ENCODE assay signal across 10 cellular contexts in the genomic region with DNA sequence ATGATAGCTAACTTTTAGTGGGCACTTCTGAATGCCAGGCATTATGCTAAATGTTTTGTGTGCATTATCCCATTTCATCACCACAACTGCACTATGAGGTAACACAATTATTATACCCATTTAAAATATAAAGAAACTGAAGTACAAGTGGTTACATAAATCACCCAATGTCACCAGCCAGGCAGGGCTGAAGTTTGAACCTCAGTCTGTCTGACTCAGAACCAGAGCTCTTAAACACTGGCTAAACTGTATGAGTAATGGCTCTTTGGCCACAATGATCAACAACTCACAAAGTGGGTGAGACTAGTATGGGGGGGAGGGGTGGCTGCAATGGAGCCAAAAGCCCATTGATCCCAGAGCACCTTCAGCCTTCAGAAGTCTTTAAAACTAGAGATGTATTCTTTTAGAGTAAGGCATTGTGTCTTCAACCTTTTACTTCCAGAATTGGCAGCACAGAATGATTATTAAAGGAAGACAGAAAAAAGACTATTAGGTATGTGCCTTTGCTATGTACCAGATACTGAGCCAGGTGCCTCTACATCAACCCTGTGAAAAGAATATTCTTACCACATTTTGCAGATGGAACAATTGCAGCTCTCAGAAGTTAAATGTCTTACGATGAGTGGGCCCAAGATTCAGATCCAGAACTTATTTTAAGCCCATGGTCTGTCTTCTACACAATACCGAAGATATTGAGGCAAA.
DNase-seq lines count a peak whose midpoint lies in the region; ATAC-seq, FAIRE-seq and TF ChIP-seq lines count a peak whose summit lies in the region.
"Had no signal": no experiment of that assay in that cellular context is flagged by ENCODE, and none has a peak within 500 bp of the region (broad histone marks: within the 10 kb centered on the region; RNA-seq: fewer than 3 reads in every experiment).

No MANE protein-coding gene starts in this region.

- no TSS peak for BruUV-seq in GM12878 (replicated peaks; lab: Mats Ljungman, UMichigan)

- intact Hi-C loops in GM12878 (cut with micrococcal nuclease; ENCODE audit: unreplicated experiment): no loop called here

- no peak for TF ChIP-seq RAD21 in GM12878 (IDR thresholded peaks at IDR 0.05; ENCODE audit: insufficient read depth, low read depth, low read length)

- POLR2A ChIA-PET in GM12878 (lab: Charles Lee): no interaction called here

- ATAC-seq in GM12878 (no peak), HG02763 (IDR thresholded peaks at IDR 0.05; ENCODE audit: unreplicated experiment) (no peak), GM21360 (IDR thresholded peaks at IDR 0.05; ENCODE audit: unreplicated experiment) (no peak)

- SMC1A ChIA-PET in GM12878 (lab: Charles Lee; ENCODE audit: uncharacterized antibody, unreplicated experiment): interaction anchor here (1.6 kb wide), 1 partner anchor 9 kb away, joined by 4 read pairs; no protein-coding TSS in a partner anchor

- H3K9ac ChIP-seq in GM12878 (ENCODE audit: control insufficient read depth, insufficient read depth, low read length): no peak overlapping the region

- H3K27ac ChIP-seq in GM12878 (ENCODE audit: control insufficient read depth, insufficient read depth): no peak overlapping the region
- H3K27ac ChIP-seq: WERI-Rb-1 had no signal

- in situ Hi-C loops in GM12878 (cut with MboI): no loop called here

- no peak overlapping the region for H2AFZ ChIP-seq in GM12878 (ENCODE audit: control insufficient read depth, low read depth, low read length)

- peak; percentile 2 for DNase-seq in GM12864 (ENCODE audit: low read depth)
- peak; percentile 81 for DNase-seq in LoVo (ENCODE audit: low spot score)
- DNase-seq in GM12878 (ENCODE audit: low read depth, low spot score): no peak
- peak; percentile 38 for DNase-seq in mucosa of gallbladder (ENCODE audit: low spot score)
- no peak for DNase-seq in NCI-H2107 (lab: John Stamatoyannopoulos, UW)
- no peak for DNase-seq in NCI-H2227 treated with DMSO at 0.1 percent for 48 hours (lab: John Stamatoyannopoulos, UW)
- DNase-seq: NCI-H524 treated with DMSO at 0.1 percent for 48 hours, WERI-Rb-1 had no signal

- H3K36me3 ChIP-seq in GM12878 (ENCODE audit: control insufficient read depth in 2 of 2, insufficient read depth in 2 of 2, low read length in 1 of 2): no peaks in the 10 kb centered on the region
- H3K36me3 ChIP-seq: WERI-Rb-1 had no signal

- 50% methylated on average over 2 of the region's 2 CpGs for WGBS in GM12878 (ENCODE audit: insufficient coverage, insufficient replicate concordance, low lambda C conversion rate, missing lambda C conversion rate)

- H3K27me3 ChIP-seq in GM12878 (replicated peaks in 1 of 2; ENCODE audit: control insufficient read depth in 2 of 2, insufficient read depth in 2 of 2, low read length in 1 of 2): no peaks in the 10 kb centered on the region; a peak in 1 of 4 replicates

- TF ChIP-seq CTCF in GM12864 (IDR thresholded peaks at IDR 0.05; ENCODE audit: low read depth, low read length, missing control alignments) (no peak), GM12878 (IDR thresholded peaks at IDR 0.05 in 2 of 3, conservative IDR thresholded peaks at IDR 0.05 in 1 of 3; ENCODE audit: control insufficient read depth in 2 of 3, extremely low read depth in 1 of 3, insufficient read depth in 1 of 3, low read depth in 3 of 3, low read length in 3 of 3) (no peak)

- no peak for TF ChIP-seq POLR2A in GM12878 (IDR thresholded peaks at IDR 0.05; ENCODE audit: low read depth, low read length)

- H3K4me3 ChIP-seq in GM12864 (ENCODE audit: low read depth, low read length): no peak overlapping the region
- no peak overlapping the region for H3K4me3 ChIP-seq in GM12878

- H3K4me2 ChIP-seq in GM12878 (ENCODE audit: control insufficient read depth, insufficient read depth): no peak overlapping the region

- no peaks in the 10 kb centered on the region for H3K79me2 ChIP-seq in GM12878 (ENCODE audit: control insufficient read depth, insufficient read depth, low read length)

- FAIRE-seq in GM12878 (lab: Jason Lieb, UNC): no peak

- CTCF ChIA-PET in GM12878 (lab: Yijun Ruan, JAX): no interaction called here

- RAD21 ChIA-PET in GM12878 (lab: Charles Lee; ENCODE audit: unreplicated experiment): no interaction called here

- H4K20me1 ChIP-seq in GM12878 (ENCODE audit: control insufficient read depth, insufficient read depth): no peaks in the 10 kb centered on the region

- no peaks in the 10 kb centered on the region for H3K4me1 ChIP-seq in GM12878 (ENCODE audit: control insufficient read depth, insufficient read depth, low read length)

- TF ChIP-seq EP300 in GM12878 (IDR thresholded peaks at IDR 0.05; ENCODE audit: borderline replicate concordance in 1 of 2, control insufficient read depth in 1 of 2, low read depth in 2 of 2, low read length in 2 of 2): no peak

- no peaks in the 10 kb centered on the region; the same call in 2 of the 3 replicates for H3K9me3 ChIP-seq in GM12878 (replicated peaks; ENCODE audit: control insufficient read depth, insufficient read depth, low read length)

TF ChIP-seq in GM12878, 131 proteins besides CTCF, POLR2A, EP300 and RAD21 (continues in another document):
- no peak for TF ChIP-seq CBX3 (IDR thresholded peaks at IDR 0.05; ENCODE audit: borderline replicate concordance, low read depth)
- no peak for TF ChIP-seq ZBED1 (IDR thresholded peaks at IDR 0.05; ENCODE audit: borderline replicate concordance)
- TF ChIP-seq, protein P1, sequence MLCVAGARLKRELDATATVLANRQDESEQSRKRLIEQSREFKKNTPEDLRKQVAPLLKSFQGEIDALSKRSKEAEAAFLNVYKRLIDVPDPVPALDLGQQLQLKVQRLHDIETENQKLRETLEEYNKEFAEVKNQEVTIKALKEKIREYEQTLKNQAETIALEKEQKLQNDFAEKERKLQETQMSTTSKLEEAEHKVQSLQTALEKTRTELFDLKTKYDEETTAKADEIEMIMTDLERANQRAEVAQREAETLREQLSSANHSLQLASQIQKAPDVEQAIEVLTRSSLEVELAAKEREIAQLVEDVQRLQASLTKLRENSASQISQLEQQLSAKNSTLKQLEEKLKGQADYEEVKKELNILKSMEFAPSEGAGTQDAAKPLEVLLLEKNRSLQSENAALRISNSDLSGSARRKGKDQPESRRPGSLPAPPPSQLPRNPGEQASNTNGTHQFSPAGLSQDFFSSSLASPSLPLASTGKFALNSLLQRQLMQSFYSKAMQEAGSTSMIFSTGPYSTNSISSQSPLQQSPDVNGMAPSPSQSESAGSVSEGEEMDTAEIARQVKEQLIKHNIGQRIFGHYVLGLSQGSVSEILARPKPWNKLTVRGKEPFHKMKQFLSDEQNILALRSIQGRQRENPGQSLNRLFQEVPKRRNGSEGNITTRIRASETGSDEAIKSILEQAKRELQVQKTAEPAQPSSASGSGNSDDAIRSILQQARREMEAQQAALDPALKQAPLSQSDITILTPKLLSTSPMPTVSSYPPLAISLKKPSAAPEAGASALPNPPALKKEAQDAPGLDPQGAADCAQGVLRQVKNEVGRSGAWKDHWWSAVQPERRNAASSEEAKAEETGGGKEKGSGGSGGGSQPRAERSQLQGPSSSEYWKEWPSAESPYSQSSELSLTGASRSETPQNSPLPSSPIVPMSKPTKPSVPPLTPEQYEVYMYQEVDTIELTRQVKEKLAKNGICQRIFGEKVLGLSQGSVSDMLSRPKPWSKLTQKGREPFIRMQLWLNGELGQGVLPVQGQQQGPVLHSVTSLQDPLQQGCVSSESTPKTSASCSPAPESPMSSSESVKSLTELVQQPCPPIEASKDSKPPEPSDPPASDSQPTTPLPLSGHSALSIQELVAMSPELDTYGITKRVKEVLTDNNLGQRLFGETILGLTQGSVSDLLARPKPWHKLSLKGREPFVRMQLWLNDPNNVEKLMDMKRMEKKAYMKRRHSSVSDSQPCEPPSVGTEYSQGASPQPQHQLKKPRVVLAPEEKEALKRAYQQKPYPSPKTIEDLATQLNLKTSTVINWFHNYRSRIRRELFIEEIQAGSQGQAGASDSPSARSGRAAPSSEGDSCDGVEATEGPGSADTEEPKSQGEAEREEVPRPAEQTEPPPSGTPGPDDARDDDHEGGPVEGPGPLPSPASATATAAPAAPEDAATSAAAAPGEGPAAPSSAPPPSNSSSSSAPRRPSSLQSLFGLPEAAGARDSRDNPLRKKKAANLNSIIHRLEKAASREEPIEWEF (IDR thresholded peaks at IDR 0.05; ENCODE audit: insufficient replicate concordance, low read depth, low read length): no peak
- 0 out of 2 replicates have a peak, but pooled peaks have one; percentile 40 for TF ChIP-seq BCL11A (IDR thresholded peaks at IDR 0.05; ENCODE audit: low read depth, low read length)
- TF ChIP-seq SRF (IDR thresholded peaks at IDR 0.05; ENCODE audit: low read depth in 2 of 2, low read length in 2 of 2): no peak
- TF ChIP-seq WRNIP1 (IDR thresholded peaks at IDR 0.05; ENCODE audit: borderline replicate concordance, low read depth, low read length): no peak
- peak; percentile 79 for TF ChIP-seq RUNX3 (IDR thresholded peaks at IDR 0.05; ENCODE audit: low read length)
- TF ChIP-seq TCF12 (IDR thresholded peaks at IDR 0.05; ENCODE audit: low read depth, low read length): no peak
- no peak for TF ChIP-seq EED (IDR thresholded peaks at IDR 0.05; ENCODE audit: low read depth)
- TF ChIP-seq IRF4 (IDR thresholded peaks at IDR 0.05; ENCODE audit: low read depth, low read length): peak; percentile 77
- TF ChIP-seq JUND (IDR thresholded peaks at IDR 0.05; ENCODE audit: low read depth, low read length): 0 out of 2 replicates have a peak, but pooled peaks have one; percentile 7

Comparison
In these comparisons a context has a peak if more than half of its experiments do, and no peak if none do; other contexts are left out.
1. DNase-seq: peak in GM12864 (single experiment), LoVo (single experiment) and mucosa of gallbladder (single experiment); none in GM12878 (single experiment), NCI-H2107 (single experiment) and NCI-H2227 treated with DMSO at 0.1 percent for 48 hours (single experiment).